Comparison of ENCODE assay signal across 24 cellular contexts in genomic region chr2:221034973-221035372, GRCh38.
DNase-seq lines count a peak whose midpoint lies in the region; FAIRE-seq and TF ChIP-seq lines count a peak whose summit lies in the region.
"Had no signal": no experiment of that assay in that cellular context is flagged by ENCODE, and none has a peak within 500 bp of the region (broad histone marks: within the 10 kb centered on the region; RNA-seq: fewer than 3 reads in every experiment).

No MANE protein-coding gene starts in this region.

- FAIRE-seq in islet of Langerhans (lab: Jason Lieb, UNC) = peak; percentile 85
- FAIRE-seq: A204.1, D721Med, G401.6 had no signal

- H2AFZ ChIP-seq in smooth muscle cell (ENCODE audit: low read depth) = no peak overlapping the region
- H2AFZ ChIP-seq: GM23248 had no signal

- WGBS in smooth muscle cell (ENCODE audit: low lambda C conversion rate) = 95% methylated on average over 4 of the region's 4 CpGs

- H3K79me2 ChIP-seq in smooth muscle cell (ENCODE audit: low read depth) = no peaks in the 10 kb centered on the region

- H4K20me1 ChIP-seq in smooth muscle cell (ENCODE audit: low read depth) = no peaks in the 10 kb centered on the region
- H4K20me1 ChIP-seq: BLaER1 had no signal

- H3K9ac ChIP-seq in smooth muscle cell (ENCODE audit: low read depth) = no peak overlapping the region
- H3K9ac ChIP-seq: BLaER1, GM23248 had no signal

- H3K27ac ChIP-seq in smooth muscle cell (ENCODE audit: low read depth) = no peak overlapping the region
- H3K27ac ChIP-seq: BLaER1, GM23248, RWPE1, SK-N-MC had no signal

- no peaks in the 10 kb centered on the region for H3K36me3 ChIP-seq in smooth muscle cell (ENCODE audit: low read depth)
- H3K36me3 ChIP-seq: BLaER1, MG63 had no signal

- H3K27me3 ChIP-seq in smooth muscle cell (ENCODE audit: low read depth) = no peaks in the 10 kb centered on the region
- H3K27me3 ChIP-seq: BLaER1, MG63 had no signal

- H3K4me1 ChIP-seq in smooth muscle cell (ENCODE audit: low read depth) = no peaks in the 10 kb centered on the region
- H3K4me1 ChIP-seq: BLaER1 had no signal

- peak; percentile 14 for DNase-seq in NCI-H345 (lab: John Stamatoyannopoulos, UW)
- DNase-seq in NCI-H345 treated with DMSO at 0.1 percent for 48 hours (lab: John Stamatoyannopoulos, UW; ENCODE audit: unreplicated experiment) = no peak
- DNase-seq in NCI-H2029 (lab: John Stamatoyannopoulos, UW) = peak; percentile 46
- peak; percentile 69 for DNase-seq in NCI-H2227 treated with DMSO at 0.1 percent for 48 hours (lab: John Stamatoyannopoulos, UW)
- no peak for DNase-seq in smooth muscle cell (lab: John Stamatoyannopoulos, UW; ENCODE audit: unreplicated experiment)
- DNase-seq in amniotic stem cell (lab: John Stamatoyannopoulos, UW) = no peak
- DNase-seq: CD4-positive, CD25-positive, alpha-beta regulatory T cell; GM23248; H7; HFFc6; IMR-90; KG1; MG63; NCI-H1436 treated with DMSO at 0.1 percent for 48 hours; NCI-H2107; NCI-H524; SIG-M5 had no signal

- H3F3A ChIP-seq in smooth muscle cell (ENCODE audit: low read depth) = no peaks in the 10 kb centered on the region

- H3K9me3 ChIP-seq in smooth muscle cell (replicated peaks; ENCODE audit: low read depth) = no peaks in the 10 kb centered on the region
- H3K9me3 ChIP-seq: BLaER1, MG63 had no signal

- no peak for TF ChIP-seq CTCF in smooth muscle cell (IDR thresholded peaks at IDR 0.05; ENCODE audit: borderline replicate concordance, insufficient read depth, poor library complexity, severe bottlenecking)

- H3K4me2 ChIP-seq in smooth muscle cell = no peak overlapping the region
- H3K4me2 ChIP-seq: BLaER1 had no signal

- H3K4me3 ChIP-seq in smooth muscle cell = no peak overlapping the region
- H3K4me3 ChIP-seq: BLaER1, GM23248, MG63, SK-N-MC had no signal

Comparison
In these comparisons a context has a peak if more than half of its experiments do, and no peak if none do; other contexts are left out.
1. DNase-seq: peak in NCI-H345 (single experiment), NCI-H2029 (single experiment) and NCI-H2227 treated with DMSO at 0.1 percent for 48 hours (single experiment); none in NCI-H345 treated with DMSO at 0.1 percent for 48 hours (single experiment), smooth muscle cell (single experiment) and amniotic stem cell (single experiment).